19 cellular contexts compared by ENCODE assay signal in the genomic region with DNA sequence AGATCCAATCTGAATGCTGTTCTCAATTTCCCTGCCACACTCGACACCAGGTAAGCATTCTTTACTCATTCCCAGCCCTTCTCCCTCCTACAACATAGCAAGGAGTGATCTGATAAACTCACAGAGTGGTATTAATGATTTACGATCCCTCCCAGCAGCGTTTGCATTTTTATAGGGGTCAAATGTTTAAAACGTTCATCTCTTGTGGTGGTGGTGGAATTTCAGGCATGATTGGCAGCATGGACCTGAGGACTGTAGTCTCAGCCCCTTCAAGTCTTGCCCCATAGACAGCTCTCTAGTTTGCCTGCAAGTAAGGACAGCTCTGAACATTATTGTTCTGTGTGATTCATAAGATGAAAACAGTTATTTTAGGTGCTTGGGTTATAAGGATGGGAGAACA.
DNase-seq lines count a peak whose midpoint lies in the region; ATAC-seq and TF ChIP-seq lines count a peak whose summit lies in the region.
"Had no signal": no experiment of that assay in that cellular context is flagged by ENCODE, and none has a peak within 500 bp of the region (broad histone marks: within the 10 kb centered on the region; RNA-seq: fewer than 3 reads in every experiment).

No MANE protein-coding gene starts in this region.

- H3K9ac ChIP-seq in mammary epithelial cell (ENCODE audit: insufficient read depth, low read length): no peak overlapping the region

- BruUV-seq in mammary epithelial cell (replicated peaks; lab: Mats Ljungman, UMichigan) (no TSS peak), MCF 10A (replicated peaks; lab: Mats Ljungman, UMichigan) (no TSS peak)

- peak; percentile 86 for DNase-seq in mammary epithelial cell
- no peak for DNase-seq in MCF 10A (ENCODE audit: unreplicated experiment)
- DNase-seq in RWPE2 (ENCODE audit: low spot score): no peak
- no peak for DNase-seq in left colon
- no peak for DNase-seq in inferior parietal cortex (ENCODE audit: extremely low spot score)
- no peak for DNase-seq in SIG-M5 treated with dmso at 0.1 percent for 504 hours (lab: John Stamatoyannopoulos, UW; ENCODE audit: unreplicated experiment)
- no peak for DNase-seq in 8988T
- DNase-seq in DMS79 treated with DMSO at 0.1 percent for 48 hours (lab: John Stamatoyannopoulos, UW): no peak
- DNase-seq: activated CD8-positive, alpha-beta T cell treated with anti-CD3 and anti-CD28 coated beads, Interleukin-2, amount 10 ng/mL, durations not matched to agents 7 days and 5 days; effector CD4-positive, alpha-beta T cell; GF-D8; KG1; NCI-H345; stimulated activated CD4-positive, alpha-beta T cell treated with anti-CD3 and anti-CD28 coated beads, Interleukin-2, amount 100 ng/mL, for 24 hours had no signal

- CTCF ChIA-PET in mammary epithelial cell (lab: Charles Lee; ENCODE audit: low non-redundant PET): no interaction called here
- CTCF ChIA-PET in MCF 10A (lab: Yijun Ruan, JAX): interaction anchor here (0.7 to 0.8 kb wide), 2 partner anchors 10 to 21 kb away, joined by 3 read pairs; no protein-coding TSS in a partner anchor

- intact Hi-C loops in mammary epithelial cell (cut with micrococcal nuclease) (loop anchor here (10.0 kb wide), 1 partner anchor 945 kb away; no protein-coding TSS in a partner anchor), MCF 10A (cut with micrococcal nuclease) (no loop called here), left colon (cut with DNase I, micrococcal nuclease) (no loop called here)

- POLR2A ChIA-PET in MCF 10A (lab: Yijun Ruan, JAX): no interaction called here

- H3K4me1 ChIP-seq in mammary epithelial cell (ENCODE audit: insufficient read depth, low read length) (peaks cover 31% of the 10 kb centered on the region), RWPE2 (ENCODE audit: insufficient read depth, poor library complexity, severe bottlenecking) (peaks cover 38% of the 10 kb centered on the region)

- H3K4me3 ChIP-seq in mammary epithelial cell (replicated peaks in 1 of 3; ENCODE audit: insufficient read depth in 1 of 3, low read depth in 2 of 3, low read length in 3 of 3) (no peak overlapping the region), RWPE2 (ENCODE audit: severe bottlenecking) (no peak overlapping the region)
- H3K4me3 ChIP-seq: suprapubic skin had no signal

- H3K27ac ChIP-seq in mammary epithelial cell (ENCODE audit: insufficient read depth, low read depth, low read length) (no peak overlapping the region), RWPE2 (ENCODE audit: poor library complexity, severe bottlenecking) (peak overlapping the region; percentile 43)
- H3K27ac ChIP-seq: 22Rv1, HL-60, suprapubic skin had no signal

- H3K27me3 Mint-ChIP-seq in MCF 10A (ENCODE audit: insufficient read depth, unreplicated experiment): no peaks in the 10 kb centered on the region
- H3K27me3 Mint-ChIP-seq: memory B cell had no signal

- no peaks in the 10 kb centered on the region for H3K36me3 Mint-ChIP-seq in MCF 10A (ENCODE audit: insufficient read depth, unreplicated experiment)
- H3K36me3 Mint-ChIP-seq: memory B cell had no signal

- H3K36me3 ChIP-seq in mammary epithelial cell (ENCODE audit: insufficient read depth, low read length) (no peaks in the 10 kb centered on the region), RWPE2 (ENCODE audit: low read depth) (no peaks in the 10 kb centered on the region)
- H3K36me3 ChIP-seq: suprapubic skin had no signal

- dilution Hi-C loops in mammary epithelial cell (cut with HindIII; ENCODE audit: low sequenced_read_pairs): no loop called here

- WGBS in mammary epithelial cell (ENCODE audit: low coverage, missing lambda C conversion rate): 11% methylated on average over 4 of the region's 4 CpGs

- H3K4me2 ChIP-seq in mammary epithelial cell (ENCODE audit: insufficient read depth, low read depth, low read length): no peak overlapping the region

- peak overlapping the region; percentile 36 for H2AFZ ChIP-seq in mammary epithelial cell (ENCODE audit: low read depth, low read length)

- no peak overlapping the region for H3K4me3 Mint-ChIP-seq in MCF 10A (ENCODE audit: unreplicated experiment)
- H3K4me3 Mint-ChIP-seq: activated CD8-positive, alpha-beta T cell treated with anti-CD3 and anti-CD28 coated beads, Interleukin-2, amount 10 ng/mL, durations not matched to agents 7 days and 5 days; activated T-helper 1 cell treated with anti-CD3 and anti-CD28 coated beads, Interleukin-12 subunit alpha, Interleukin-12 subunit beta, Interleukin-2, Interleukin-4 antibody, amounts not matched to agents 30 ng/mL and 10 ng/mL and 1 ng/mL, durations not matched to agents 14 hours and 24 hours and 36 hours; memory B cell had no signal

- H3K9me3 Mint-ChIP-seq in MCF 10A (ENCODE audit: unreplicated experiment): no peaks in the 10 kb centered on the region
- H3K9me3 Mint-ChIP-seq: activated T-helper 1 cell treated with anti-CD3 and anti-CD28 coated beads, Interleukin-12 subunit alpha, Interleukin-12 subunit beta, Interleukin-2, Interleukin-4 antibody, amounts not matched to agents 30 ng/mL and 10 ng/mL and 1 ng/mL, durations not matched to agents 14 hours and 24 hours and 36 hours; memory B cell had no signal

- ATAC-seq in RWPE2 (ENCODE audit: low read depth): peak; percentile 89
- peak; percentile 54 for ATAC-seq in left colon
- ATAC-seq: activated CD8-positive, alpha-beta T cell treated with anti-CD3 and anti-CD28 coated beads, Interleukin-2, amount 10 ng/mL, durations not matched to agents 7 days and 5 days had no signal

- H3K9me3 ChIP-seq in mammary epithelial cell (replicated peaks; ENCODE audit: insufficient read depth, low read length): no peaks in the 10 kb centered on the region
- no peaks in the 10 kb centered on the region for H3K9me3 ChIP-seq in RWPE2 (ENCODE audit: severe bottlenecking)
- H3K9me3 ChIP-seq: suprapubic skin had no signal

- H4K20me1 ChIP-seq in mammary epithelial cell (ENCODE audit: insufficient read depth, low read length): no peaks in the 10 kb centered on the region

- H3K4me1 Mint-ChIP-seq in MCF 10A (ENCODE audit: insufficient read depth, unreplicated experiment): peaks cover 7% of the 10 kb centered on the region
- H3K4me1 Mint-ChIP-seq: memory B cell had no signal

- no peak overlapping the region for H3K27ac Mint-ChIP-seq in MCF 10A (ENCODE audit: low read depth, unreplicated experiment)
- H3K27ac Mint-ChIP-seq: activated CD8-positive, alpha-beta T cell treated with anti-CD3 and anti-CD28 coated beads, Interleukin-2, amount 10 ng/mL, durations not matched to agents 7 days and 5 days; activated T-helper 1 cell treated with anti-CD3 and anti-CD28 coated beads, Interleukin-12 subunit alpha, Interleukin-12 subunit beta, Interleukin-2, Interleukin-4 antibody, amounts not matched to agents 30 ng/mL and 10 ng/mL and 1 ng/mL, durations not matched to agents 14 hours and 24 hours and 36 hours; memory B cell had no signal

- H3K79me2 ChIP-seq in mammary epithelial cell (ENCODE audit: insufficient read depth, low read length): no peaks in the 10 kb centered on the region

- H3K27me3 ChIP-seq in mammary epithelial cell (ENCODE audit: insufficient read depth, low read length) (no peaks in the 10 kb centered on the region), RWPE2 (ENCODE audit: insufficient read depth, poor library complexity, severe bottlenecking) (no peaks in the 10 kb centered on the region)
- H3K27me3 ChIP-seq: suprapubic skin had no signal

- no peak for TF ChIP-seq CTCF in mammary epithelial cell (conservative IDR thresholded peaks at IDR 0.05 in 1 of 2, IDR thresholded peaks at IDR 0.05 in 1 of 2; ENCODE audit: extremely low read depth in 1 of 2, insufficient read depth in 1 of 2, low read depth in 1 of 2, low read length in 2 of 2)
- TF ChIP-seq CTCF in MCF 10A (IDR thresholded peaks at IDR 0.05; ENCODE audit: unreplicated experiment): no peak
- TF ChIP-seq CTCF in RWPE2 (IDR thresholded peaks at IDR 0.05; ENCODE audit: poor library complexity, severe bottlenecking): no peak

- in situ Hi-C loops in mammary epithelial cell (cut with MboI; ENCODE audit: low sequenced_read_pairs in 2 of 2): no loop called here
